In genomic region chr6:142232206-142233044, GRCh38 we compare ENCODE assay signal across 7 cellular contexts.
DNase-seq lines count a peak whose midpoint lies in the region; ATAC-seq, FAIRE-seq and TF ChIP-seq lines count a peak whose summit lies in the region.
"Not testable (repeated sequence)": the region's sequence is repeated elsewhere in the genome, so short reads cannot be mapped to it uniquely, and the experiment has no call there.

No MANE protein-coding gene starts in this region.

- H3K4me3 ChIP-seq in K562: not testable (repeated sequence)

- FAIRE-seq in K562 (lab: Jason Lieb, UNC): peak; percentile 29

- H3K36me3 Mint-ChIP-seq in immature natural killer cell: not testable (repeated sequence)

- DNase-seq in NCI-H82 (lab: John Stamatoyannopoulos, UW): peak; percentile 58
- DNase-seq in activated CD4-positive, alpha-beta T cell treated with anti-CD3 and anti-CD28 coated beads, Interleukin-2, amount 50 U/mL, for 48 hours: peak; percentile 6 to 18
- DNase-seq in K562 (ENCODE audit: extremely low read depth in 1 of 4, low spot score in 3 of 4): peak in 1 of 4 experiments; percentile 18
- DNase-seq in immature natural killer cell: peak; percentile 5 to 19 (median 8)
- DNase-seq in pulmonary artery endothelial cell (ENCODE audit: low read depth, low spot score): peak; percentile 2

- not testable (repeated sequence) for H3K9me1 ChIP-seq in K562 (ENCODE audit: control insufficient read depth, insufficient read depth, low read length)

- peaks cover 0 to 13% (median 4%) of the 10 kb centered on the region in 6 donors for H3K9me3 Mint-ChIP-seq in immature natural killer cell

- TF ChIP-seq RAD21 in K562 (CRISPR knock-in tag; conservative IDR thresholded peaks at IDR 0.05 in 1 of 2, IDR thresholded peaks at IDR 0.05 in 1 of 2): 0 out of 4 replicates have a peak, but pooled peaks of 1 of the 2 experiments have one; percentile 19

- in situ Hi-C loops in K562 (cut with MboI): not testable (repeated sequence)

- CTCF ChIA-PET in K562 (lab: Yijun Ruan, JAX; ENCODE audit: low intra/inter-chr PET ratio): not testable (repeated sequence)

- not testable (repeated sequence) for H3K36me3 ChIP-seq in K562 (ENCODE audit: control insufficient read depth, insufficient read depth, low read length)

- TF ChIP-seq POLR2A in K562 (conservative IDR thresholded peaks at IDR 0.05): not testable (repeated sequence)

- BruUV-seq in K562 (replicated peaks; lab: Mats Ljungman, UMichigan): not testable (repeated sequence)

- POLR2A ChIA-PET in K562 (lab: Yijun Ruan, JAX): not testable (repeated sequence)

- not testable (repeated sequence) for H3K27me3 ChIP-seq in K562 (ENCODE audit: control insufficient read depth in 2 of 2, insufficient read depth in 2 of 2, low read length in 2 of 2)

- TF ChIP-seq EP300 in K562 (IDR thresholded peaks at IDR 0.05; ENCODE audit: low read length): not testable (repeated sequence)

- H2AFZ ChIP-seq in K562 (ENCODE audit: low read depth, low read length): 0 out of 2 replicates have a peak overlapping the region, but pooled peaks have one; percentile 26

- H3K27ac Mint-ChIP-seq in immature natural killer cell: not testable (repeated sequence)

- H3K27me3 Mint-ChIP-seq in immature natural killer cell (ENCODE audit: low read depth in 3 of 3): not testable (repeated sequence)

- intact Hi-C loops in K562 (cut with micrococcal nuclease): not testable (repeated sequence)

- ATAC-seq in GM18502 (IDR thresholded peaks at IDR 0.05; ENCODE audit: poor library complexity, unreplicated experiment) (peak; percentile 82), HG03442 (IDR thresholded peaks at IDR 0.05; ENCODE audit: unreplicated experiment) (peak; percentile 82), K562 (peak; percentile 40; the same call in 1 of the 3 replicates)

- H3K4me1 Mint-ChIP-seq in immature natural killer cell: not testable (repeated sequence)

- H3K9ac ChIP-seq in K562 (ENCODE audit: insufficient read depth in 1 of 2, low read depth in 2 of 2, low read length in 2 of 2): not testable (repeated sequence)

- not testable (repeated sequence) for H4K20me1 ChIP-seq in K562 (replicated peaks; ENCODE audit: control insufficient read depth, insufficient read depth, low read length)

- 1% methylated on average over 12 of the region's 12 CpGs for WGBS in K562 (ENCODE audit: insufficient coverage, low coverage, missing lambda C conversion rate)

- not testable (repeated sequence) for H3K9me3 ChIP-seq in K562 (replicated peaks; ENCODE audit: control insufficient read depth, insufficient read depth, low read depth, low read length)

- not testable (repeated sequence) for H3K27ac ChIP-seq in K562 (ENCODE audit: extremely low read depth, low read depth, low read length)

- H3K4me3 Mint-ChIP-seq in immature natural killer cell: peak overlapping the region in 2 of 5 donors; percentile 16 to 60

- H3K79me2 ChIP-seq in K562 (ENCODE audit: control insufficient read depth, insufficient read depth, low read length): not testable (repeated sequence)

- not testable (repeated sequence) for H3K4me1 ChIP-seq in K562 (replicated peaks in 1 of 2; ENCODE audit: control insufficient read depth in 2 of 2, insufficient read depth in 2 of 2, low read length in 2 of 2)

- TF ChIP-seq CTCF in K562 (IDR thresholded peaks at IDR 0.05 in 2 of 3, conservative IDR thresholded peaks at IDR 0.05 in 1 of 3; ENCODE audit: insufficient read depth in 2 of 3, low read depth in 1 of 3, low read length in 3 of 3): peak; percentile 14 to 32 (median 24); a peak in 4 of 6 replicates

- H3K4me2 ChIP-seq in K562 (ENCODE audit: insufficient read depth, low read length): not testable (repeated sequence)

TF ChIP-seq in K562, 482 proteins besides CTCF, POLR2A, EP300 and RAD21:
- TF ChIP-seq FOXA3 (CRISPR knock-in tag; conservative IDR thresholded peaks at IDR 0.05 in 1 of 2, IDR thresholded peaks at IDR 0.05 in 1 of 2): peak in 1 of 2 experiments; percentile 76; a peak in 1 of 4 replicates
TF ChIP-seq in K562: peak in this region for 1; not testable (repeated sequence) for 481.
